ENCODE assay signal across 8 cellular contexts in genomic region chr1:24018611-24019580, GRCh38. TPM values are rescaled to one million over a fixed set of nuclear protein-coding genes. Genes with fewer than 3 reads are reported as not detected.
A peak's percentile ranks its signal among the peaks of the same experiment; 100 is the strongest.
DNase-seq lines count a peak whose midpoint lies in the region; ATAC-seq and TF ChIP-seq lines count a peak whose summit lies in the region.

No MANE protein-coding gene starts in this region.

- no peaks in the 10 kb centered on the region for H3K9me3 Mint-ChIP-seq in neural progenitor cell
- H3K9me3 Mint-ChIP-seq in activated T-helper 17 cell treated with anti-CD3 and anti-CD28 coated beads, Interleukin-2, amount 50 U/mL, for 72 hours, result no peaks in the 10 kb centered on the region
- H3K9me3 Mint-ChIP-seq in activated CD8-positive, alpha-beta T cell treated with anti-CD3 and anti-CD28 coated beads, Interleukin-2, amount 10 ng/mL, durations not matched to agents 7 days and 5 days (ENCODE audit: insufficient read depth), result no peaks in the 10 kb centered on the region

- no peak for ATAC-seq in activated T-helper 17 cell treated with anti-CD3 and anti-CD28 coated beads, Interleukin-2, amount 50 U/mL, for 72 hours (replicated peaks)
- ATAC-seq in activated CD8-positive, alpha-beta T cell treated with anti-CD3 and anti-CD28 coated beads, Interleukin-2, amount 10 ng/mL, durations not matched to agents 7 days and 5 days, result no peak
- no peak for ATAC-seq in HG02973 (IDR thresholded peaks at IDR 0.05; ENCODE audit: unreplicated experiment)
- ATAC-seq in HG03439 (IDR thresholded peaks at IDR 0.05; ENCODE audit: unreplicated experiment), result no peak

- H3K36me3 ChIP-seq in GM23248 (ENCODE audit: low read depth), result no peaks in the 10 kb centered on the region
- H3K36me3 ChIP-seq in neural progenitor cell, result no peaks in the 10 kb centered on the region

- peaks cover 3% of the 10 kb centered on the region for H3K27me3 Mint-ChIP-seq in neural progenitor cell (ENCODE audit: insufficient read depth, low read depth)
- no peaks in the 10 kb centered on the region for H3K27me3 Mint-ChIP-seq in activated T-helper 17 cell treated with anti-CD3 and anti-CD28 coated beads, Interleukin-2, amount 50 U/mL, for 72 hours
- H3K27me3 Mint-ChIP-seq in activated CD8-positive, alpha-beta T cell treated with anti-CD3 and anti-CD28 coated beads, Interleukin-2, amount 10 ng/mL, durations not matched to agents 7 days and 5 days (ENCODE audit: low read depth), result peaks cover 12% of the 10 kb centered on the region

- peaks cover 37% of the 10 kb centered on the region for H3K4me1 Mint-ChIP-seq in neural progenitor cell
- H3K4me1 Mint-ChIP-seq in activated T-helper 17 cell treated with anti-CD3 and anti-CD28 coated beads, Interleukin-2, amount 50 U/mL, for 72 hours, result no peaks in the 10 kb centered on the region
- no peaks in the 10 kb centered on the region for H3K4me1 Mint-ChIP-seq in activated CD8-positive, alpha-beta T cell treated with anti-CD3 and anti-CD28 coated beads, Interleukin-2, amount 10 ng/mL, durations not matched to agents 7 days and 5 days (ENCODE audit: low read depth)

- TF ChIP-seq CTCF in neural progenitor cell (IDR thresholded peaks at IDR 0.05), result no peak

- H3K9ac ChIP-seq in GM23248 (peak overlapping the region; percentile 85), neural progenitor cell (no peak overlapping the region)

- peak; percentile 100 for DNase-seq in GM23248
- DNase-seq in SW 1271 (lab: John Stamatoyannopoulos, UW), result peak; percentile 63 to 83
- DNase-seq in fibroblast of the conjunctiva (ENCODE audit: low read depth), result peak; percentile 100
- peak; percentile 76 for DNase-seq in neural progenitor cell (ENCODE audit: low spot score)
- no peak for DNase-seq in activated CD8-positive, alpha-beta T cell treated with anti-CD3 and anti-CD28 coated beads, Interleukin-2, amount 10 ng/mL, durations not matched to agents 7 days and 5 days

- peak overlapping the region; percentile 71 for H2AFZ ChIP-seq in GM23248
- H2AFZ ChIP-seq in neural progenitor cell (replicated peaks), result peak overlapping the region; percentile 84

- peaks cover 67% of the 10 kb centered on the region for H3K4me1 ChIP-seq in GM23248 (ENCODE audit: insufficient read depth)
- H3K4me1 ChIP-seq in neural progenitor cell, result peaks cover 10% of the 10 kb centered on the region

- H3K9me2 ChIP-seq in GM23248 (ENCODE audit: insufficient read depth), result no peaks in the 10 kb centered on the region

- in situ Hi-C loops in GM23248 (cut with MboI), result no loop called here

- H3K27me3 ChIP-seq in GM23248 (replicated peaks; ENCODE audit: insufficient read depth) (no peaks in the 10 kb centered on the region), neural progenitor cell (no peaks in the 10 kb centered on the region)

- WGBS in GM23248 (ENCODE audit: low coverage in 1 of 2, low lambda C conversion rate in 2 of 2, missing lambda C conversion rate in 2 of 2), 2 experiments, result 19 to 20% methylated on average over 20 of the region's 20 CpGs

- H3K4me2 ChIP-seq in GM23248 (ENCODE audit: unreplicated experiment) (peak overlapping the region; percentile 72), neural progenitor cell (no peak overlapping the region)

- H4K20me1 ChIP-seq in GM23248 (ENCODE audit: insufficient read depth) (no peaks in the 10 kb centered on the region), neural progenitor cell (ENCODE audit: low read depth) (no peaks in the 10 kb centered on the region)

- peak overlapping the region; percentile 98 for H3K27ac ChIP-seq in GM23248
- no peak overlapping the region for H3K27ac ChIP-seq in neural progenitor cell

- POLR2A ChIA-PET in activated CD8-positive, alpha-beta T cell treated with anti-CD3 and anti-CD28 coated beads, Interleukin-2, amount 10 ng/mL, durations not matched to agents 7 days and 5 days (lab: Charles Lee), result no interaction called here

- H3K4me3 ChIP-seq in GM23248 (peak overlapping the region; percentile 56), neural progenitor cell (no peak overlapping the region)

- no peaks in the 10 kb centered on the region for H3K36me3 Mint-ChIP-seq in neural progenitor cell
- no peaks in the 10 kb centered on the region for H3K36me3 Mint-ChIP-seq in activated T-helper 17 cell treated with anti-CD3 and anti-CD28 coated beads, Interleukin-2, amount 50 U/mL, for 72 hours (ENCODE audit: low read depth)
- H3K36me3 Mint-ChIP-seq in activated CD8-positive, alpha-beta T cell treated with anti-CD3 and anti-CD28 coated beads, Interleukin-2, amount 10 ng/mL, durations not matched to agents 7 days and 5 days (ENCODE audit: low read depth), result no peaks in the 10 kb centered on the region

- H3K79me2 ChIP-seq in GM23248 (ENCODE audit: insufficient read depth) (no peaks in the 10 kb centered on the region), neural progenitor cell (ENCODE audit: low read depth) (no peaks in the 10 kb centered on the region)

- peak overlapping the region; percentile 98 for H3K27ac Mint-ChIP-seq in neural progenitor cell
- H3K27ac Mint-ChIP-seq in activated T-helper 17 cell treated with anti-CD3 and anti-CD28 coated beads, Interleukin-2, amount 50 U/mL, for 72 hours, result no peak overlapping the region
- no peak overlapping the region for H3K27ac Mint-ChIP-seq in activated CD8-positive, alpha-beta T cell treated with anti-CD3 and anti-CD28 coated beads, Interleukin-2, amount 10 ng/mL, durations not matched to agents 7 days and 5 days

- H3K9me3 ChIP-seq in GM23248 (ENCODE audit: low read depth), result no peaks in the 10 kb centered on the region
- no peaks in the 10 kb centered on the region for H3K9me3 ChIP-seq in neural progenitor cell (ENCODE audit: low read depth)

- H3F3A ChIP-seq in GM23248 (ENCODE audit: insufficient read depth) (peaks cover 43% of the 10 kb centered on the region), neural progenitor cell (ENCODE audit: low read depth) (no peaks in the 10 kb centered on the region)

- CTCF ChIA-PET in activated CD8-positive, alpha-beta T cell treated with anti-CD3 and anti-CD28 coated beads, Interleukin-2, amount 10 ng/mL, durations not matched to agents 7 days and 5 days (lab: Charles Lee), result no interaction called here

- H3K4me3 Mint-ChIP-seq in neural progenitor cell, result no peak overlapping the region
- no peak overlapping the region for H3K4me3 Mint-ChIP-seq in activated T-helper 17 cell treated with anti-CD3 and anti-CD28 coated beads, Interleukin-2, amount 50 U/mL, for 72 hours
- H3K4me3 Mint-ChIP-seq in activated CD8-positive, alpha-beta T cell treated with anti-CD3 and anti-CD28 coated beads, Interleukin-2, amount 10 ng/mL, durations not matched to agents 7 days and 5 days, result no peak overlapping the region

RNA-seq across cellular contexts. Expression of gene SRSF10, which starts 38.8 kb away (rescaled TPM):
- 81.7 and 99.4 TPM in 2 replicates for total RNA-seq in GM23248 (2014; rRNA removed; shearing (Covaris generic))
- polyA plus RNA-seq in GM23248 (2016; fragmentation: Nextera tagmentation; extraction: Ambion mirVana), result 111 and 121 TPM in 2 replicates
- 161 and 219 TPM in 2 replicates for total RNA-seq in neural progenitor cell (ENCODE audit: low replicate concordance)
- 100 to 1,000 TPM; 168 to 199 TPM for total RNA-seq in activated T-helper 17 cell treated with anti-CD3 and anti-CD28 coated beads, Interleukin-2, amount 50 U/mL, for 72 hours
- total RNA-seq in activated CD8-positive, alpha-beta T cell treated with anti-CD3 and anti-CD28 coated beads, Interleukin-2, amount 10 ng/mL, durations not matched to agents 7 days and 5 days, result 100 to 1,000 TPM; 223 to 228 TPM

RNA-seq across cellular contexts. Expression of gene PNRC2, which starts 59.3 kb away (rescaled TPM):
- 77.3 and 77.9 TPM in 2 replicates for total RNA-seq in GM23248 (2014; rRNA removed; shearing (Covaris generic))
- 67.4 and 71.2 TPM in 2 replicates for polyA plus RNA-seq in GM23248 (2016; fragmentation: Nextera tagmentation; extraction: Ambion mirVana)
- total RNA-seq in neural progenitor cell (ENCODE audit: low replicate concordance), result 258 and 365 TPM in 2 replicates
- total RNA-seq in activated T-helper 17 cell treated with anti-CD3 and anti-CD28 coated beads, Interleukin-2, amount 50 U/mL, for 72 hours, result 100 to 1,000 TPM; 112 to 125 TPM
- total RNA-seq in activated CD8-positive, alpha-beta T cell treated with anti-CD3 and anti-CD28 coated beads, Interleukin-2, amount 10 ng/mL, durations not matched to agents 7 days and 5 days, result 100 to 1,000 TPM; 129 to 134 TPM
